Comparison of ENCODE assay signal across 1 cellular context in genomic region chr19:40598121-40598917, GRCh38.
TF ChIP-seq lines count a peak whose summit lies in the region.

No MANE protein-coding gene starts in this region.

TF ChIP-seq in K562, 482 proteins besides CTCF, POLR2A, EP300 and RAD21 (continued from another document and continues in another):
- TF ChIP-seq NR4A1 (CRISPR knock-in tag; IDR thresholded peaks at IDR 0.05): no peak; the same call in 1 of the 2 replicates
- no peak for TF ChIP-seq NR4A1 (tag; IDR thresholded peaks at IDR 0.05)
- no peak for TF ChIP-seq BRD4 (IDR thresholded peaks at IDR 0.05)
- no peak for TF ChIP-seq KHSRP (IDR thresholded peaks at IDR 0.05)
- peak; percentile 84 for TF ChIP-seq VEZF1 (CRISPR knock-in tag; IDR thresholded peaks at IDR 0.05)
- peak; percentile 57 to 73 for TF ChIP-seq E2F6 (IDR thresholded peaks at IDR 0.05; ENCODE audit: borderline replicate concordance in 1 of 2, extremely low read depth in 1 of 2, insufficient read depth in 1 of 2, insufficient read length in 1 of 2, low read depth in 1 of 2, low read length in 1 of 2, poor library complexity in 1 of 2, severe bottlenecking in 1 of 2)
- TF ChIP-seq ZNF124 (CRISPR knock-in tag; IDR thresholded peaks at IDR 0.05): no peak
- TF ChIP-seq SRF (CRISPR knock-in tag; IDR thresholded peaks at IDR 0.05): no peak
- TF ChIP-seq ATF1 (CRISPR knock-in tag; IDR thresholded peaks at IDR 0.05): no peak
- TF ChIP-seq ATF1 (tag; IDR thresholded peaks at IDR 0.05): peak; percentile 75
- TF ChIP-seq KDM2B (CRISPR knock-in tag; IDR thresholded peaks at IDR 0.05): no peak
- no peak for TF ChIP-seq ZBTB8A (IDR thresholded peaks at IDR 0.05; ENCODE audit: partially characterized antibody)
- peak; percentile 80; the same call in 1 of the 2 replicates for TF ChIP-seq ZC3H11A (IDR thresholded peaks at IDR 0.05; ENCODE audit: low read depth, low read length)
- TF ChIP-seq TOE1 (IDR thresholded peaks at IDR 0.05; ENCODE audit: borderline replicate concordance): peak; percentile 97
- TF ChIP-seq TOE1 (CRISPR knock-in tag; IDR thresholded peaks at IDR 0.05; ENCODE audit: borderline replicate concordance, low read depth): no peak
- TF ChIP-seq ASH1L (IDR thresholded peaks at IDR 0.05; ENCODE audit: borderline replicate concordance, low read depth, partially characterized antibody): peak; percentile 78
- no peak for TF ChIP-seq ESRRA (IDR thresholded peaks at IDR 0.05; ENCODE audit: borderline replicate concordance, low read depth)
- TF ChIP-seq HMGN3 (IDR thresholded peaks at IDR 0.05; ENCODE audit: borderline replicate concordance, extremely low read depth, insufficient read length, low read depth, low read length): peak; percentile 28
- peak; percentile 34; the same call in 1 of the 2 replicates for TF ChIP-seq HCFC1 (IDR thresholded peaks at IDR 0.05; ENCODE audit: low read depth, low read length)
- peak; percentile 59; the same call in 1 of the 2 replicates for TF ChIP-seq NCOA1 (IDR thresholded peaks at IDR 0.05; ENCODE audit: low read depth)
- TF ChIP-seq ETV5 (CRISPR knock-in tag; IDR thresholded peaks at IDR 0.05; ENCODE audit: low read depth): peak; percentile 6; the same call in 1 of the 2 replicates
- no peak for TF ChIP-seq FOXJ3 (CRISPR knock-in tag; IDR thresholded peaks at IDR 0.05)
- peak; percentile 82 for TF ChIP-seq JUND (IDR thresholded peaks at IDR 0.05; ENCODE audit: borderline replicate concordance, low read depth, low read length)
- TF ChIP-seq JUND (tag; IDR thresholded peaks at IDR 0.05; ENCODE audit: borderline replicate concordance, low read depth, low read length): peak; percentile 40; the same call in 1 of the 3 replicates
- TF ChIP-seq FOXK2 (conservative IDR thresholded peaks at IDR 0.05 in 1 of 2, IDR thresholded peaks at IDR 0.05 in 1 of 2; ENCODE audit: low read depth in 2 of 2): peak in 1 of 2 experiments; percentile 99; a peak in 2 of 4 replicates
- TF ChIP-seq RBM14 (IDR thresholded peaks at IDR 0.05; ENCODE audit: borderline replicate concordance, insufficient read depth, low read depth, low read length): no peak
- peak; percentile 57 for TF ChIP-seq BHLHE40 (IDR thresholded peaks at IDR 0.05; ENCODE audit: low read length)
- peak; percentile 28 for TF ChIP-seq TAF1 (IDR thresholded peaks at IDR 0.05; ENCODE audit: control insufficient read depth, extremely low read depth, insufficient read depth, low read length, severe bottlenecking)
- no peak for TF ChIP-seq ZNF639 (CRISPR knock-in tag; conservative IDR thresholded peaks at IDR 0.05 in 1 of 2, IDR thresholded peaks at IDR 0.05 in 1 of 2)
- TF ChIP-seq CEBPG (CRISPR knock-in tag; IDR thresholded peaks at IDR 0.05): no peak
- TF ChIP-seq CEBPG (tag; conservative IDR thresholded peaks at IDR 0.05 in 1 of 2, IDR thresholded peaks at IDR 0.05 in 1 of 2): no peak
- TF ChIP-seq EWSR1 (IDR thresholded peaks at IDR 0.05; ENCODE audit: borderline replicate concordance, low read depth, partially characterized antibody): no peak
- no peak for TF ChIP-seq BMI1 (IDR thresholded peaks at IDR 0.05; ENCODE audit: low read length)
- TF ChIP-seq DLX4 (CRISPR knock-in tag; IDR thresholded peaks at IDR 0.05): no peak
- TF ChIP-seq PHF21A (IDR thresholded peaks at IDR 0.05; ENCODE audit: borderline replicate concordance, low read depth): peak; percentile 73; the same call in 1 of the 2 replicates
- TF ChIP-seq ZBTB40 (IDR thresholded peaks at IDR 0.05): peak; percentile 67
- no peak for TF ChIP-seq ZBTB40 (CRISPR knock-in tag; IDR thresholded peaks at IDR 0.05)
- no peak for TF ChIP-seq THAP12 (CRISPR knock-in tag; IDR thresholded peaks at IDR 0.05)
- TF ChIP-seq ZNF398 (CRISPR knock-in tag; IDR thresholded peaks at IDR 0.05): no peak
- TF ChIP-seq NRF1 (conservative IDR thresholded peaks at IDR 0.05 in 1 of 2, IDR thresholded peaks at IDR 0.05 in 1 of 2): peak; percentile 16 to 39; a peak in 1 of 4 replicates
- TF ChIP-seq ETS1 (conservative IDR thresholded peaks at IDR 0.05; ENCODE audit: control insufficient read depth, low read depth, low read length): peak; percentile 50; the same call in 1 of the 2 replicates
- TF ChIP-seq CXXC5 (CRISPR knock-in tag; IDR thresholded peaks at IDR 0.05): peak; percentile 71
- TF ChIP-seq CREB1 (IDR thresholded peaks at IDR 0.05): peak; percentile 16; the same call in 1 of the 2 replicates
- TF ChIP-seq CREB1 (CRISPR knock-in tag; IDR thresholded peaks at IDR 0.05): no peak; the same call in none of the 2 replicates
- TF ChIP-seq L3MBTL2 (IDR thresholded peaks at IDR 0.05): peak; percentile 68
- peak; percentile 28 for TF ChIP-seq KDM5B (IDR thresholded peaks at IDR 0.05; ENCODE audit: insufficient replicate concordance, low read depth, low read length)
- TF ChIP-seq PHF20 (IDR thresholded peaks at IDR 0.05; ENCODE audit: partially characterized antibody): no peak
- TF ChIP-seq ATF7 (IDR thresholded peaks at IDR 0.05): peak; percentile 99
